ENCODE assay signal across 8 cellular contexts in genomic region chr17:410674-411401, GRCh38. TPM values are rescaled to one million over a fixed set of nuclear protein-coding genes. Genes with fewer than 3 reads are reported as not detected.
A peak's percentile ranks its signal among the peaks of the same experiment; 100 is the strongest.
DNase-seq lines count a peak whose midpoint lies in the region; ATAC-seq and TF ChIP-seq lines count a peak whose summit lies in the region.

No MANE protein-coding gene starts in this region.

- H3K36me3 ChIP-seq in Peyer's patch (no peaks in the 10 kb centered on the region), left ventricle myocardium inferior (peaks cover 6% of the 10 kb centered on the region)

- H3K27me3 Mint-ChIP-seq in activated naive CD8-positive, alpha-beta T cell treated with anti-CD3 and anti-CD28 coated beads for 36 hours = peaks cover 7% of the 10 kb centered on the region

- DNase-seq in stimulated activated CD4-positive, alpha-beta T cell treated with anti-CD3 and anti-CD28 coated beads, Interleukin-15, amount 100 ng/mL, for 24 hours = peak; percentile 63
- DNase-seq in stimulated activated CD4-positive, alpha-beta T cell treated with anti-CD3 and anti-CD28 coated beads, Interleukin-2, amount 100 ng/mL, for 48 hours = no peak
- DNase-seq in Peyer's patch (no peak), left ventricle myocardium inferior (no peak), skeletal muscle cell (ENCODE audit: low read depth) (no peak), germinal center (ENCODE audit: low spot score) (no peak)
- DNase-seq in activated naive CD8-positive, alpha-beta T cell treated with anti-CD3 and anti-CD28 coated beads for 36 hours = peak; percentile 81

- H3K4me1 Mint-ChIP-seq in activated naive CD8-positive, alpha-beta T cell treated with anti-CD3 and anti-CD28 coated beads for 36 hours = peaks cover 52% of the 10 kb centered on the region

- H3K4me3 ChIP-seq in Peyer's patch (peak overlapping the region; percentile 67 to 89 (median 79)), left ventricle myocardium inferior (peak overlapping the region; percentile 93), skeletal muscle cell (ENCODE audit: low read depth, low read length) (peak overlapping the region; percentile 92)

- no peak for TF ChIP-seq POLR2A in Peyer's patch (IDR thresholded peaks at IDR 0.05)

- no peak for ATAC-seq in HG03571 (IDR thresholded peaks at IDR 0.05; ENCODE audit: unreplicated experiment)

- no peaks in the 10 kb centered on the region for H3K9me3 ChIP-seq in Peyer's patch
- no peaks in the 10 kb centered on the region for H3K9me3 ChIP-seq in left ventricle myocardium inferior (replicated peaks)

- H3K27me3 ChIP-seq in Peyer's patch = no peaks in the 10 kb centered on the region
- no peaks in the 10 kb centered on the region for H3K27me3 ChIP-seq in left ventricle myocardium inferior (ENCODE audit: low read depth)

- H3K4me3 Mint-ChIP-seq in activated naive CD8-positive, alpha-beta T cell treated with anti-CD3 and anti-CD28 coated beads for 36 hours = peak overlapping the region; percentile 85

- peak overlapping the region; percentile 87 for H3K27ac Mint-ChIP-seq in activated naive CD8-positive, alpha-beta T cell treated with anti-CD3 and anti-CD28 coated beads for 36 hours

- TF ChIP-seq CTCF in Peyer's patch (IDR thresholded peaks at IDR 0.05) (peak in 1 of 6 experiments; percentile 5), left ventricle myocardium inferior (IDR thresholded peaks at IDR 0.05; ENCODE audit: borderline replicate concordance) (no peak)

- H3K9me3 Mint-ChIP-seq in activated naive CD8-positive, alpha-beta T cell treated with anti-CD3 and anti-CD28 coated beads for 36 hours = no peaks in the 10 kb centered on the region

- intact Hi-C loops in left ventricle myocardium inferior (cut with micrococcal nuclease) = loop anchor here (5.0 kb wide), 1 partner anchor 291 kb away; no protein-coding TSS in a partner anchor

- H3K27ac ChIP-seq in Peyer's patch (peak overlapping the region in 3 of 4 donors; percentile 15 to 74 (median 24)), left ventricle myocardium inferior (replicated peaks) (peak overlapping the region; percentile 86)

- H3K36me3 Mint-ChIP-seq in activated naive CD8-positive, alpha-beta T cell treated with anti-CD3 and anti-CD28 coated beads for 36 hours = peaks cover 13% of the 10 kb centered on the region

- peaks cover 4 to 19% (median 6%) of the 10 kb centered on the region in 4 donors for H3K4me1 ChIP-seq in Peyer's patch
- peaks cover 30% of the 10 kb centered on the region for H3K4me1 ChIP-seq in left ventricle myocardium inferior

RNA-seq across cellular contexts. Expression of gene RFLNB, which starts 34.9 kb away (rescaled TPM):
- total RNA-seq in Peyer's patch (10 to 100 TPM in 1 of 4 donors, 1 to 10 TPM in 3; 3.6 to 19.8 (median 6.2) TPM), left ventricle myocardium inferior (13.0 TPM)
- 10 to 100 TPM; 37.3 to 38.4 TPM for total RNA-seq in activated naive CD8-positive, alpha-beta T cell treated with anti-CD3 and anti-CD28 coated beads for 36 hours

RNA-seq across cellular contexts. Expression of gene RPH3AL, which starts 58.2 kb away (rescaled TPM):
- total RNA-seq in Peyer's patch (10 to 100 TPM; 31.4 to 92.4 (median 48.6) TPM), left ventricle myocardium inferior (4.0 TPM)
- 1 to 10 TPM in 1 of 2 experiments, under 1 TPM in 1; 0.64 to 1.2 TPM for total RNA-seq in activated naive CD8-positive, alpha-beta T cell treated with anti-CD3 and anti-CD28 coated beads for 36 hours

Comparison
In these comparisons a context has a peak if more than half of its experiments do, and no peak if none do; other contexts are left out.
1. DNase-seq: peak in stimulated activated CD4-positive, alpha-beta T cell treated with anti-CD3 and anti-CD28 coated beads, Interleukin-15, amount 100 ng/mL, for 24 hours (single experiment) and activated naive CD8-positive, alpha-beta T cell treated with anti-CD3 and anti-CD28 coated beads for 36 hours (single experiment); none in stimulated activated CD4-positive, alpha-beta T cell treated with anti-CD3 and anti-CD28 coated beads, Interleukin-2, amount 100 ng/mL, for 48 hours (0 of 2), Peyer's patch (0 of 3), left ventricle myocardium inferior (single experiment), skeletal muscle cell (single experiment) and germinal center (single experiment).
2. Peak in every context shown above with its lines, with median percentiles within 50 percentile points of each other: H3K4me3 ChIP-seq.